ENCODE assay signal across 15 cellular contexts in genomic region chr2:36569267-36569860, GRCh38. TPM values are rescaled to one million over a fixed set of nuclear protein-coding genes. Genes with fewer than 3 reads are reported as not detected.
A peak's percentile ranks its signal among the peaks of the same experiment; 100 is the strongest.
DNase-seq lines count a peak whose midpoint lies in the region; ATAC-seq, FAIRE-seq and TF ChIP-seq lines count a peak whose summit lies in the region.
"Had no signal": no experiment of that assay in that cellular context is flagged by ENCODE, and none has a peak within 500 bp of the region (broad histone marks: within the 10 kb centered on the region; RNA-seq: fewer than 3 reads in every experiment).

No MANE protein-coding gene starts in this region.

- DNase-seq in HT1080 (ENCODE audit: low read depth) = peak; percentile 43
- DNase-seq in amniotic epithelial cell (ENCODE audit: low read depth) = peak; percentile 60
- no peak for DNase-seq in mucosa of descending colon
- DNase-seq in stimulated activated naive CD4-positive, alpha-beta T cell treated with Interleukin-2 at 50 U/mL for 16 hours (lab: John Stamatoyannopoulos, UW) = no peak
- no peak for DNase-seq in NCI-H526 (lab: John Stamatoyannopoulos, UW)
- no peak for DNase-seq in kidney
- DNase-seq: activated CD4-positive, alpha-beta memory T cell treated with anti-CD3 and anti-CD28 coated beads, Interleukin-2, amount 10 ng/mL, durations not matched to agents 7 days and 5 days; activated naive CD4-positive, alpha-beta T cell; Kasumi-1; NCI-H2029; pancreas; stimulated activated CD4-positive, alpha-beta T cell treated with anti-CD3 and anti-CD28 coated beads, Interleukin-4, amount 100 ng/mL, for 1 hour had no signal

- H3K27me3 ChIP-seq in iPS-18a (ENCODE audit: control insufficient read depth, insufficient read depth, low read length) = no peaks in the 10 kb centered on the region
- H3K27me3 ChIP-seq in subcutaneous abdominal adipose tissue (ENCODE audit: control insufficient read depth in 5 of 5, insufficient read depth in 4 of 5, low read length in 5 of 5) = no peaks in the 10 kb centered on the region
- H3K27me3 ChIP-seq: pancreas had no signal

- intact Hi-C loops in mucosa of descending colon (cut with DNase I, micrococcal nuclease) = no loop called here
- intact Hi-C loops in kidney (cut with DNase I) = no loop called here

- H3K36me3 ChIP-seq in iPS-18a (ENCODE audit: control insufficient read depth, low read depth, low read length) = peaks cover 4% of the 10 kb centered on the region
- H3K36me3 ChIP-seq in subcutaneous abdominal adipose tissue (ENCODE audit: control insufficient read depth in 5 of 5, insufficient read depth in 5 of 5, low read length in 5 of 5) = peaks cover 12 to 26% (median 17%) of the 10 kb centered on the region in 5 donors
- no peaks in the 10 kb centered on the region for H3K36me3 ChIP-seq in mucosa of descending colon (ENCODE audit: low read depth)
- peaks cover 2 to 8% of the 10 kb centered on the region in 2 donors for H3K36me3 ChIP-seq in kidney (ENCODE audit: control insufficient read depth in 1 of 2, insufficient read depth in 2 of 2, low read length in 2 of 2)
- H3K36me3 ChIP-seq: pancreas had no signal

- no peak for FAIRE-seq in kidney (lab: Jason Lieb, UNC)

- H3K9ac ChIP-seq in iPS-18a (ENCODE audit: low read length) (peak overlapping the region; percentile 17), subcutaneous abdominal adipose tissue (ENCODE audit: low read length in 5 of 5) (peak overlapping the region in 1 of 5 donors; percentile 56), kidney (ENCODE audit: low read length in 2 of 2) (no peak overlapping the region)

- TF ChIP-seq CTCF in mucosa of descending colon (IDR thresholded peaks at IDR 0.05) = no peak
- TF ChIP-seq CTCF in kidney (IDR thresholded peaks at IDR 0.05; ENCODE audit: borderline replicate concordance, extremely low read depth, insufficient read depth) = no peak

- ATAC-seq in mucosa of descending colon = no peak
- ATAC-seq: left lobe of liver had no signal

- no peak overlapping the region for H3K4me3 ChIP-seq in iPS-18a (ENCODE audit: low read length)
- H3K4me3 ChIP-seq in subcutaneous abdominal adipose tissue (ENCODE audit: low read depth in 1 of 5, low read length in 5 of 5) = no peak overlapping the region
- no peak overlapping the region for H3K4me3 ChIP-seq in mucosa of descending colon
- no peak overlapping the region for H3K4me3 ChIP-seq in kidney (ENCODE audit: low read length in 2 of 2)
- H3K4me3 ChIP-seq: pancreas had no signal

- peak overlapping the region; percentile 31 for H3K27ac ChIP-seq in iPS-18a (ENCODE audit: low read length)
- peak overlapping the region; percentile 45 for H3K27ac ChIP-seq in subcutaneous abdominal adipose tissue (ENCODE audit: low read depth, low read length)
- no peak overlapping the region for H3K27ac ChIP-seq in kidney (ENCODE audit: low read depth in 2 of 2, low read length in 2 of 2)

- H3K4me1 ChIP-seq in iPS-18a (ENCODE audit: control insufficient read depth, low read depth, low read length) = peaks cover 9% of the 10 kb centered on the region
- peaks cover 0 to 8% (median 6%) of the 10 kb centered on the region in 5 donors for H3K4me1 ChIP-seq in subcutaneous abdominal adipose tissue (ENCODE audit: control insufficient read depth in 5 of 5, insufficient read depth in 5 of 5, low read length in 5 of 5)
- peaks cover 18% of the 10 kb centered on the region for H3K4me1 ChIP-seq in mucosa of descending colon (ENCODE audit: low read depth)
- no peaks in the 10 kb centered on the region for H3K4me1 ChIP-seq in kidney (ENCODE audit: control insufficient read depth in 1 of 2, insufficient read depth in 1 of 2, low read depth in 1 of 2, low read length in 2 of 2)

- H3K9me3 ChIP-seq in iPS-18a (ENCODE audit: control insufficient read depth, low read depth, low read length) = no peaks in the 10 kb centered on the region
- no peaks in the 10 kb centered on the region for H3K9me3 ChIP-seq in subcutaneous abdominal adipose tissue (ENCODE audit: control insufficient read depth in 5 of 5, low read length in 5 of 5)
- H3K9me3 ChIP-seq in mucosa of descending colon = no peaks in the 10 kb centered on the region
- no peaks in the 10 kb centered on the region for H3K9me3 ChIP-seq in kidney (ENCODE audit: control insufficient read depth in 1 of 2, low read length in 2 of 2)
- H3K9me3 ChIP-seq: pancreas had no signal

RNA-seq across cellular contexts. Expression of gene FEZ2, which starts 28.6 kb away (rescaled TPM):
- total RNA-seq in HT1080 (2014; rRNA removed; shearing (Covaris generic)) = 39.3 and 42.4 TPM in 2 replicates
- polyA plus RNA-seq in HT1080 (2015; cell fraction: cytosol; rRNA removed) = 56.3 and 63.4 TPM in 2 replicates
- 53.3 and 57.5 TPM in 2 replicates for polyA plus RNA-seq in HT1080 (2015; cell fraction: nucleus; rRNA removed)
- total RNA-seq in mucosa of descending colon = 10 to 100 TPM; 47.5 to 63.3 (median 57.5) TPM
- 46.4 TPM for total RNA-seq in kidney
- 48.3 TPM for polyA plus RNA-seq in kidney (ENCODE audit: insufficient read depth, low read depth, low replicate concordance)

Comparison
In these comparisons a context has a peak if more than half of its experiments do, and no peak if none do; other contexts are left out.
1. DNase-seq: peak in HT1080 (single experiment) and amniotic epithelial cell (single experiment); none in mucosa of descending colon (0 of 3), stimulated activated naive CD4-positive, alpha-beta T cell treated with Interleukin-2 at 50 U/mL for 16 hours (single experiment), NCI-H526 (0 of 2) and kidney (single experiment).
2. H3K27ac ChIP-seq: peak in iPS-18a (single experiment) and subcutaneous abdominal adipose tissue (single experiment); none in kidney (0 of 2).